In genomic region chr3:42134867-42135464, GRCh38 we compare ENCODE assay signal across 20 cellular contexts. TPM values are rescaled to one million over a fixed set of nuclear protein-coding genes. Genes with fewer than 3 reads are reported as not detected.
DNase-seq lines count a peak whose midpoint lies in the region; ATAC-seq, FAIRE-seq and TF ChIP-seq lines count a peak whose summit lies in the region.
"Had no signal": no experiment of that assay in that cellular context is flagged by ENCODE, and none has a peak within 500 bp of the region (broad histone marks: within the 10 kb centered on the region; RNA-seq: fewer than 3 reads in every experiment).

No MANE protein-coding gene starts in this region.

- H3K36me3 ChIP-seq in HCT116 (ENCODE audit: control insufficient read depth in 1 of 2, insufficient read depth in 2 of 2, low read length in 2 of 2) (no peaks in the 10 kb centered on the region), small intestine (ENCODE audit: control insufficient read depth in 2 of 2, insufficient read depth in 2 of 2, low read length in 2 of 2) (no peaks in the 10 kb centered on the region)

- no peak overlapping the region for H3K4me3 Mint-ChIP-seq in activated B cell treated with CpG ODN at 0.5 μM for 24 hours
- H3K4me3 Mint-ChIP-seq: activated naive CD4-positive, alpha-beta T cell treated with anti-CD3 and anti-CD28 coated beads, Interleukin-2, amount 50 U/mL, for 24 hours; T-helper 2 cell treated with Interferon-gamma antibody and Interleukin-4, amounts not matched to agents 5 μg/mL and 100 μg/mL, for 36 hours had no signal

- H3K79me2 ChIP-seq in HCT116 (ENCODE audit: insufficient read depth, low read length): peaks cover 19% of the 10 kb centered on the region

- H3K27me3 ChIP-seq in HCT116 (ENCODE audit: insufficient read depth, low read length): no peaks in the 10 kb centered on the region
- H3K27me3 ChIP-seq in small intestine (ENCODE audit: control insufficient read depth in 2 of 2, insufficient read depth in 2 of 2, low read length in 2 of 2): no peaks in the 10 kb centered on the region
- H3K27me3 ChIP-seq: testis had no signal

- TF ChIP-seq RAD21 in HCT116 (IDR thresholded peaks at IDR 0.05; ENCODE audit: low read depth): 0 out of 2 replicates have a peak, but pooled peaks have one; percentile 15

- H3K9me3 Mint-ChIP-seq in activated B cell treated with CpG ODN at 0.5 μM for 24 hours: no peaks in the 10 kb centered on the region
- H3K9me3 Mint-ChIP-seq: activated naive CD4-positive, alpha-beta T cell treated with anti-CD3 and anti-CD28 coated beads, Interleukin-2, amount 50 U/mL, for 24 hours; T-helper 2 cell treated with Interferon-gamma antibody and Interleukin-4, amounts not matched to agents 5 μg/mL and 100 μg/mL, for 36 hours had no signal

- CTCF ChIA-PET in HCT116 (lab: Charles Lee): no interaction called here
- CTCF ChIA-PET in activated B cell treated with CpG ODN at 0.5 μM for 24 hours (lab: Charles Lee): interaction anchor here (1.5 kb wide), 1 partner anchor 56 kb away, joined by 4 read pairs; no protein-coding TSS in a partner anchor

- POLR2A ChIA-PET in HCT116 (lab: Charles Lee): no interaction called here
- POLR2A ChIA-PET in activated B cell treated with CpG ODN at 0.5 μM for 24 hours (lab: Charles Lee): no interaction called here

- FAIRE-seq in small intestine (lab: Jason Lieb, UNC): no peak
- FAIRE-seq: endothelial cell of umbilical vein, GM18507, keratinocyte had no signal

- H3K36me3 Mint-ChIP-seq in activated B cell treated with CpG ODN at 0.5 μM for 24 hours (ENCODE audit: low read depth): peaks cover 51% of the 10 kb centered on the region

- no peak overlapping the region for H3K9ac ChIP-seq in HCT116 (ENCODE audit: low read length)
- H3K9ac ChIP-seq: GM23248, SK-N-SH had no signal

- TF ChIP-seq CTCF in HCT116 (IDR thresholded peaks at IDR 0.05 in 2 of 3, conservative IDR thresholded peaks at IDR 0.05 in 1 of 3; ENCODE audit: borderline replicate concordance in 1 of 3, insufficient read depth in 1 of 3, low read depth in 2 of 3, low read length in 2 of 3) (no peak), activated B cell treated with CpG ODN at 0.5 μM for 24 hours (IDR thresholded peaks at IDR 0.05) (no peak)

- H3K9me3 ChIP-seq in HCT116 (ENCODE audit: control insufficient read depth in 1 of 2, insufficient read depth in 1 of 2, low read depth in 1 of 2, low read length in 2 of 2) (no peaks in the 10 kb centered on the region), small intestine (ENCODE audit: control insufficient read depth, low read depth) (no peaks in the 10 kb centered on the region)
- H3K9me3 ChIP-seq: SK-N-SH, testis had no signal

- no peak overlapping the region for H2AFZ ChIP-seq in HCT116 (ENCODE audit: low read depth, low read length, poor library complexity, severe bottlenecking)
- H2AFZ ChIP-seq: GM23248 had no signal

- H4K20me1 ChIP-seq in HCT116 (ENCODE audit: insufficient read depth): no peaks in the 10 kb centered on the region

- no peak overlapping the region for H3K4me2 ChIP-seq in HCT116 (ENCODE audit: low read length)
- H3K4me2 ChIP-seq: SK-N-SH had no signal

- H3K27ac Mint-ChIP-seq in activated B cell treated with CpG ODN at 0.5 μM for 24 hours: peak overlapping the region; percentile 20
- H3K27ac Mint-ChIP-seq: activated naive CD4-positive, alpha-beta T cell treated with anti-CD3 and anti-CD28 coated beads, Interleukin-2, amount 50 U/mL, for 24 hours; T-helper 2 cell treated with Interferon-gamma antibody and Interleukin-4, amounts not matched to agents 5 μg/mL and 100 μg/mL, for 36 hours had no signal

- TF ChIP-seq POLR2A in HCT116 (IDR thresholded peaks at IDR 0.05; ENCODE audit: borderline replicate concordance, extremely low read depth, insufficient read depth, insufficient read length): no peak

- RAD21 ChIA-PET in HCT116 (lab: Charles Lee; ENCODE audit: low non-redundant PET in 1 of 2, low total read pairs in 2 of 2, uncharacterized antibody in 2 of 2, unreplicated experiment in 2 of 2): no interaction called here

- WGBS in small intestine, 3 donors: 15 to 64% (median 50%) methylated on average over 3 of the region's 3 CpGs

- H3K27me3 Mint-ChIP-seq in activated B cell treated with CpG ODN at 0.5 μM for 24 hours: no peaks in the 10 kb centered on the region
- H3K27me3 Mint-ChIP-seq: activated naive CD4-positive, alpha-beta T cell treated with anti-CD3 and anti-CD28 coated beads, Interleukin-2, amount 50 U/mL, for 24 hours had no signal

- no peak overlapping the region for H3K27ac ChIP-seq in HCT116 (ENCODE audit: low read depth, low read length)
- H3K27ac ChIP-seq in small intestine (ENCODE audit: low read depth in 1 of 2, low read length in 1 of 2): peak overlapping the region; percentile 91 to 92
- H3K27ac ChIP-seq: coronary artery, GM23248, testis had no signal

- no peak for ATAC-seq in HCT116
- no peak for ATAC-seq in activated B cell treated with CpG ODN at 0.5 μM for 24 hours (ENCODE audit: low read depth)
- ATAC-seq in left colon: peak; percentile 92
- ATAC-seq in HG03457 (IDR thresholded peaks at IDR 0.05; ENCODE audit: unreplicated experiment): no peak

- DNase-seq in HCT116 (ENCODE audit: low read depth, low spot score) (no peak), activated B cell treated with CpG ODN at 0.5 μM for 24 hours (no peak), left colon (peak; percentile 57 to 79), small intestine (peak; percentile 97), posterior vena cava (ENCODE audit: low spot score) (no peak), COLO668 (lab: John Stamatoyannopoulos, UW; ENCODE audit: unreplicated experiment) (no peak), COR-L47 (lab: John Stamatoyannopoulos, UW) (no peak)
- DNase-seq: foreskin melanocyte, GM23248, midbrain, NCI-H82, SK-N-SH, testis had no signal

- H3K9me2 ChIP-seq in HCT116 (ENCODE audit: insufficient read depth): no peaks in the 10 kb centered on the region
- H3K9me2 ChIP-seq: SK-N-SH had no signal

- peaks cover 13% of the 10 kb centered on the region for H3K4me1 Mint-ChIP-seq in activated B cell treated with CpG ODN at 0.5 μM for 24 hours

- BruUV-seq in HCT116 (replicated peaks; lab: Mats Ljungman, UMichigan): no TSS peak

- H3K4me1 ChIP-seq in HCT116 (ENCODE audit: control insufficient read depth in 1 of 2, insufficient read depth in 2 of 2, low read length in 2 of 2): peaks cover 6 to 7% of the 10 kb centered on the region in 2 experiments
- H3K4me1 ChIP-seq in small intestine (ENCODE audit: control insufficient read depth in 2 of 2, insufficient read depth in 1 of 2, low read depth in 1 of 2, low read length in 1 of 2): peaks cover 0 to 6% of the 10 kb centered on the region in 2 donors
- H3K4me1 ChIP-seq: testis had no signal

- intact Hi-C loops in HCT116 (cut with micrococcal nuclease): no loop called here
- intact Hi-C loops in activated B cell treated with CpG ODN at 0.5 μM for 24 hours (cut with micrococcal nuclease): no loop called here
- intact Hi-C loops in left colon (cut with DNase I, micrococcal nuclease): no loop called here
- intact Hi-C loops in posterior vena cava (cut with DNase I): no loop called here

- H3K4me3 ChIP-seq in HCT116 (replicated peaks in 1 of 2; ENCODE audit: low read depth in 1 of 2, low read length in 2 of 2) (no peak overlapping the region), small intestine (ENCODE audit: low read depth in 1 of 2, low read length in 2 of 2) (no peak overlapping the region)
- H3K4me3 ChIP-seq: coronary artery, GM23248, testis had no signal

TF ChIP-seq in HCT116, 20 proteins besides CTCF, POLR2A, EP300 and RAD21 (continues in another document):
- TF ChIP-seq ATF3 (IDR thresholded peaks at IDR 0.05): no peak
- TF ChIP-seq EGR1 (IDR thresholded peaks at IDR 0.05; ENCODE audit: low read depth): no peak
- no peak for TF ChIP-seq REST (IDR thresholded peaks at IDR 0.05; ENCODE audit: low read depth)
- no peak for TF ChIP-seq SP1 (IDR thresholded peaks at IDR 0.05; ENCODE audit: low read depth)
- TF ChIP-seq ZNF274 (IDR thresholded peaks at IDR 0.05; ENCODE audit: low read depth, low read length): no peak
- TF ChIP-seq CEBPB (IDR thresholded peaks at IDR 0.05; ENCODE audit: low read depth): no peak
- no peak for TF ChIP-seq ELF1 (IDR thresholded peaks at IDR 0.05; ENCODE audit: borderline replicate concordance, low read depth)
- TF ChIP-seq ZFX (IDR thresholded peaks at IDR 0.05): no peak

RNA-seq across cellular contexts. Expression of gene TRAK1, which starts 43.8 kb away (rescaled TPM):
- total RNA-seq in HCT116 (2021; ENCODE audit: unreplicated experiment): 25.9 TPM
- polyA plus RNA-seq in HCT116 (2012): 16.2 and 17.2 TPM in 2 replicates
- total RNA-seq in activated B cell treated with CpG ODN at 0.5 μM for 24 hours: 54.5 and 58.4 TPM in 2 replicates
- 10 to 100 TPM; 81.2 to 91.6 TPM for total RNA-seq in left colon
- polyA plus RNA-seq in small intestine: 10 to 100 TPM; 20.9 to 74.7 (median 36.5) TPM
- 10 to 100 TPM; 29.4 to 39.2 TPM for total RNA-seq in posterior vena cava

Comparison
In these comparisons a context has a peak if more than half of its experiments do, and no peak if none do; other contexts are left out.
1. DNase-seq: peak in left colon (2 of 2) and small intestine (single experiment); none in HCT116 (single experiment), activated B cell treated with CpG ODN at 0.5 μM for 24 hours (single experiment), posterior vena cava (single experiment), COLO668 (single experiment) and COR-L47 (single experiment).